16 cellular contexts compared by ENCODE assay signal in the genomic region with DNA sequence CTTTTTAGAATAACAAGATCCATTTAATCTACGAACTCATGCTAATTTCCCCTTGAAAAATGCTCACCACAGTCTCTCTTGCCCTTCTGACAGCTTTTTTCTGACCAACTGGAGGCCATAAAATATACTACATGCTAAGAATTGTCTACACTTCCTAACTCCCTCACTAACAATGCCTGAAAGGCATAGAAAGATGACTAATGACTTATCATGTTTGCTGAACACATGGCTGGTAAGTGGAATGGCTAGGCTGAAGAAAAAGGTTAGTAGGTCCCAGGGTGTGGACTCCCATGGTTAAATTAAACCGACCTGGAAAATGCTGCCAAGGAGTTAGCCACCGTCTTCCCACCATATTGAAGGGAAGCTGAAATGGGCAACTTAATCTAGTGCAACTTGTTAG.
DNase-seq lines count a peak whose midpoint lies in the region; ATAC-seq and TF ChIP-seq lines count a peak whose summit lies in the region.
"Had no signal": no experiment of that assay in that cellular context is flagged by ENCODE, and none has a peak within 500 bp of the region (broad histone marks: within the 10 kb centered on the region; RNA-seq: fewer than 3 reads in every experiment).

No MANE protein-coding gene starts in this region.

- no peak for TF ChIP-seq EP300 in suprapubic skin (IDR thresholded peaks at IDR 0.05)

- H3K27me3 ChIP-seq in RWPE2 (ENCODE audit: insufficient read depth, poor library complexity, severe bottlenecking), result no peaks in the 10 kb centered on the region
- no peaks in the 10 kb centered on the region for H3K27me3 ChIP-seq in suprapubic skin

- DNase-seq in SIG-M5 treated with dmso at 0.1 percent for 504 hours (lab: John Stamatoyannopoulos, UW; ENCODE audit: unreplicated experiment), result peak; percentile 0
- DNase-seq in SIG-M5 (lab: John Stamatoyannopoulos, UW), result no peak
- DNase-seq in HT1080 (ENCODE audit: low read depth), result peak; percentile 61
- no peak for DNase-seq in RWPE2 (ENCODE audit: low spot score)
- DNase-seq in left kidney (ENCODE audit: low read depth, low spot score), result peak; percentile 44
- DNase-seq in suprapubic skin (ENCODE audit: low spot score in 2 of 2), result no peak
- DNase-seq: EL, NCI-H1105, NCI-H1694, NCI-H2107, NCI-H510A treated with DMSO at 0.1 percent for 48 hours, PC-9 had no signal

- no peak for TF ChIP-seq CTCF in RWPE2 (IDR thresholded peaks at IDR 0.05; ENCODE audit: poor library complexity, severe bottlenecking)
- TF ChIP-seq CTCF in suprapubic skin (IDR thresholded peaks at IDR 0.05), result no peak

- no peak overlapping the region for H3K4me3 ChIP-seq in RWPE2 (ENCODE audit: severe bottlenecking)
- no peak overlapping the region for H3K4me3 ChIP-seq in suprapubic skin
- H3K4me3 ChIP-seq: PC-9, SK-N-MC had no signal

- H3K27ac ChIP-seq in RWPE2 (ENCODE audit: poor library complexity, severe bottlenecking), result no peak overlapping the region
- no peak overlapping the region for H3K27ac ChIP-seq in suprapubic skin
- H3K27ac ChIP-seq: 22Rv1, PC-9, SK-N-MC had no signal

- H3K36me3 ChIP-seq in RWPE2 (ENCODE audit: low read depth) (no peaks in the 10 kb centered on the region), suprapubic skin (no peaks in the 10 kb centered on the region)

- H3K4me1 ChIP-seq in RWPE2 (ENCODE audit: insufficient read depth, poor library complexity, severe bottlenecking), result no peaks in the 10 kb centered on the region
- no peaks in the 10 kb centered on the region for H3K4me1 ChIP-seq in suprapubic skin

- TF ChIP-seq POLR2A in suprapubic skin (IDR thresholded peaks at IDR 0.05), result no peak

- H3K9me3 ChIP-seq in RWPE2 (ENCODE audit: severe bottlenecking) (no peaks in the 10 kb centered on the region), suprapubic skin (no peaks in the 10 kb centered on the region)

- 51% methylated on average over 3 of the region's 3 CpGs for WGBS in suprapubic skin

- ATAC-seq in RWPE2 (ENCODE audit: low read depth), result peak; percentile 90
- no peak for ATAC-seq in GM19455 (IDR thresholded peaks at IDR 0.05; ENCODE audit: unreplicated experiment)
- ATAC-seq in GM18498 (IDR thresholded peaks at IDR 0.05; ENCODE audit: unreplicated experiment), result no peak

Comparison
In these comparisons a context has a peak if more than half of its experiments do, and no peak if none do; other contexts are left out.
1. DNase-seq: peak in SIG-M5 treated with dmso at 0.1 percent for 504 hours (single experiment), HT1080 (single experiment) and left kidney (single experiment); none in SIG-M5 (single experiment), RWPE2 (single experiment) and suprapubic skin (0 of 2).